23 cellular contexts compared by ENCODE assay signal in genomic region chr16:69852815-69853214, GRCh38.
DNase-seq lines count a peak whose midpoint lies in the region; FAIRE-seq and TF ChIP-seq lines count a peak whose summit lies in the region.
"Had no signal": no experiment of that assay in that cellular context is flagged by ENCODE, and none has a peak within 500 bp of the region (broad histone marks: within the 10 kb centered on the region; RNA-seq: fewer than 3 reads in every experiment).

No MANE protein-coding gene starts in this region.

- DNase-seq in SK-MEL-5 (ENCODE audit: low read depth, low spot score): peak; percentile 46
- DNase-seq in medulla oblongata (ENCODE audit: extremely low spot score): peak; percentile 82
- peak in 1 of 49 donors; percentile 19 for DNase-seq in substantia nigra (lab: John Stamatoyannopoulos, UW)
- no peak for DNase-seq in activated naive CD4-positive, alpha-beta T cell treated with anti-CD3 and anti-CD28 coated beads, Interleukin-2, amount 10 ng/mL, durations not matched to agents 7 days and 5 days
- no peak for DNase-seq in NCI-H1105 treated with DMSO at 0.1 percent for 48 hours (lab: John Stamatoyannopoulos, UW)
- DNase-seq in breast epithelium (ENCODE audit: low spot score in 2 of 2): no peak
- no peak for DNase-seq in RCC 7860 (ENCODE audit: low spot score)
- DNase-seq: Calu3; CD4-positive, alpha-beta memory T cell; GDM1; Karpas-422; MV-4-11; NCI-H1694; NCI-H2081; NCI-H2171; NCI-H345; NCI-H524; NCI-H774; NK-92 treated with Interleukin-12 subunit alpha and Interleukin-12 subunit beta, amount 100 ng/mL, for 24 hours had no signal

- no peak for FAIRE-seq in RCC 7860 (lab: Jason Lieb, UNC)
- FAIRE-seq: GM19239, H54 had no signal

- H3K4me3 ChIP-seq in breast epithelium: no peak overlapping the region
- H3K4me3 ChIP-seq: BLaER1 had no signal

- H3K9me3 ChIP-seq in breast epithelium: no peaks in the 10 kb centered on the region
- H3K9me3 ChIP-seq: BLaER1 had no signal

- H3K4me3 Mint-ChIP-seq in activated naive CD4-positive, alpha-beta T cell treated with anti-CD3 and anti-CD28 coated beads, Interleukin-2, amount 10 ng/mL, durations not matched to agents 7 days and 5 days: no peak overlapping the region
- H3K4me3 Mint-ChIP-seq: CD4-positive, alpha-beta memory T cell had no signal

- no peaks in the 10 kb centered on the region for H3K36me3 ChIP-seq in breast epithelium

- CTCF ChIA-PET in activated naive CD4-positive, alpha-beta T cell treated with anti-CD3 and anti-CD28 coated beads, Interleukin-2, amount 10 ng/mL, durations not matched to agents 7 days and 5 days (lab: Charles Lee): no interaction called here

- in situ Hi-C loops in SK-MEL-5 (cut with HindIII; ENCODE audit: low pct_unique_long_range_greater_than_20kb, low sequenced_read_pairs): no loop called here

- no peaks in the 10 kb centered on the region for H3K9me3 Mint-ChIP-seq in activated naive CD4-positive, alpha-beta T cell treated with anti-CD3 and anti-CD28 coated beads, Interleukin-2, amount 10 ng/mL, durations not matched to agents 7 days and 5 days

- H3K27me3 ChIP-seq in breast epithelium: no peaks in the 10 kb centered on the region
- H3K27me3 ChIP-seq: BLaER1 had no signal

- H3K4me1 ChIP-seq in breast epithelium: no peaks in the 10 kb centered on the region

- H3K27me3 Mint-ChIP-seq in activated naive CD4-positive, alpha-beta T cell treated with anti-CD3 and anti-CD28 coated beads, Interleukin-2, amount 10 ng/mL, durations not matched to agents 7 days and 5 days: no peaks in the 10 kb centered on the region
- H3K27me3 Mint-ChIP-seq: CD4-positive, alpha-beta memory T cell had no signal

- no peak overlapping the region for H3K27ac Mint-ChIP-seq in activated naive CD4-positive, alpha-beta T cell treated with anti-CD3 and anti-CD28 coated beads, Interleukin-2, amount 10 ng/mL, durations not matched to agents 7 days and 5 days

- TF ChIP-seq CTCF in breast epithelium (IDR thresholded peaks at IDR 0.05): no peak

- intact Hi-C loops in breast epithelium (cut with DNase I; ENCODE audit: low total_unique reads): no loop called here

- TF ChIP-seq POLR2A in breast epithelium (IDR thresholded peaks at IDR 0.05): no peak

- H3K27ac ChIP-seq in cingulate gyrus (ENCODE audit: low read depth, low read length): peak overlapping the region; percentile 79
- peak overlapping the region; percentile 85 for H3K27ac ChIP-seq in substantia nigra (ENCODE audit: low read depth, low read length, poor library complexity, severe bottlenecking)
- no peak overlapping the region for H3K27ac ChIP-seq in breast epithelium
- H3K27ac ChIP-seq: BLaER1 had no signal

- H3K4me1 Mint-ChIP-seq in activated naive CD4-positive, alpha-beta T cell treated with anti-CD3 and anti-CD28 coated beads, Interleukin-2, amount 10 ng/mL, durations not matched to agents 7 days and 5 days: peaks cover 2% of the 10 kb centered on the region

- H3K36me3 Mint-ChIP-seq in activated naive CD4-positive, alpha-beta T cell treated with anti-CD3 and anti-CD28 coated beads, Interleukin-2, amount 10 ng/mL, durations not matched to agents 7 days and 5 days: peaks cover 8% of the 10 kb centered on the region

Comparison
In these comparisons a context has a peak if more than half of its experiments do, and no peak if none do; other contexts are left out.
1. DNase-seq: peak in SK-MEL-5 (single experiment) and medulla oblongata (single experiment); none in activated naive CD4-positive, alpha-beta T cell treated with anti-CD3 and anti-CD28 coated beads, Interleukin-2, amount 10 ng/mL, durations not matched to agents 7 days and 5 days (single experiment), NCI-H1105 treated with DMSO at 0.1 percent for 48 hours (single experiment), breast epithelium (0 of 2) and RCC 7860 (single experiment).
2. H3K27ac ChIP-seq: peak in cingulate gyrus (single experiment) and substantia nigra (single experiment); none in breast epithelium (0 of 2).